8 cellular contexts compared by ENCODE assay signal in genomic region chr2:218186355-218186766, GRCh38. TPM values are rescaled to one million over a fixed set of nuclear protein-coding genes. Genes with fewer than 3 reads are reported as not detected.
DNase-seq lines count a peak whose midpoint lies in the region; ATAC-seq and TF ChIP-seq lines count a peak whose summit lies in the region.

No MANE protein-coding gene starts in this region.

- no peak for TF ChIP-seq EP300 in neural cell (conservative IDR thresholded peaks at IDR 0.05; ENCODE audit: poor library complexity, severe bottlenecking)

- no peaks in the 10 kb centered on the region for H3F3A ChIP-seq in neural cell (ENCODE audit: insufficient read depth, low read length, poor library complexity, severe bottlenecking)

- ATAC-seq in stimulated activated naive B cell treated with anti-CD40 and anti-IgM and Interleukin-4, amounts not matched to agents 10 μg/mL and 1 μg/mL and 100 μg/mL, for 72 hours (replicated peaks), result peak; percentile 91 to 94
- no peak for ATAC-seq in GM18519 (IDR thresholded peaks at IDR 0.05; ENCODE audit: low FRiP score, unreplicated experiment)

- H3K9me2 ChIP-seq in OCI-LY7 (ENCODE audit: insufficient read depth, low read length) (no peaks in the 10 kb centered on the region), neural cell (ENCODE audit: insufficient read depth, low read length) (no peaks in the 10 kb centered on the region)

- H3K4me3 ChIP-seq in OCI-LY7 (ENCODE audit: low read depth, low read length, poor library complexity, severe bottlenecking), result no peak overlapping the region
- no peak overlapping the region for H3K4me3 ChIP-seq in fibroblast of lung (replicated peaks in 1 of 4; ENCODE audit: control extremely low read depth in 1 of 4, insufficient read depth in 1 of 4, low read depth in 3 of 4, low read length in 4 of 4)
- no peak overlapping the region for H3K4me3 ChIP-seq in neural cell (ENCODE audit: low read length)

- H3K27me3 Mint-ChIP-seq in stimulated activated naive B cell treated with anti-CD40 and anti-IgM and Interleukin-4, amounts not matched to agents 10 μg/mL and 1 μg/mL and 100 μg/mL, for 72 hours, result peaks cover 0 to 4% of the 10 kb centered on the region in 2 donors

- no peak overlapping the region for H3K4me3 Mint-ChIP-seq in stimulated activated naive B cell treated with anti-CD40 and anti-IgM and Interleukin-4, amounts not matched to agents 10 μg/mL and 1 μg/mL and 100 μg/mL, for 72 hours

- peaks cover 11% of the 10 kb centered on the region for H3K27me3 ChIP-seq in fibroblast of lung (ENCODE audit: control insufficient read depth, insufficient read depth, low read length)
- H3K27me3 ChIP-seq in neural cell (ENCODE audit: insufficient read depth, low read depth, low read length), result no peaks in the 10 kb centered on the region

- H3K36me3 Mint-ChIP-seq in stimulated activated naive B cell treated with anti-CD40 and anti-IgM and Interleukin-4, amounts not matched to agents 10 μg/mL and 1 μg/mL and 100 μg/mL, for 72 hours, result no peaks in the 10 kb centered on the region

- TF ChIP-seq CTCF in GM12872 (IDR thresholded peaks at IDR 0.05; ENCODE audit: insufficient read depth, low read depth, low read length) (peak; percentile 87), OCI-LY7 (conservative IDR thresholded peaks at IDR 0.05; ENCODE audit: low read length) (peak; percentile 93), fibroblast of lung (conservative IDR thresholded peaks at IDR 0.05 in 1 of 2, IDR thresholded peaks at IDR 0.05 in 1 of 2; ENCODE audit: low read depth in 1 of 2, low read length in 2 of 2) (peak; percentile 71 to 85), neural cell (IDR thresholded peaks at IDR 0.05; ENCODE audit: poor library complexity, severe bottlenecking) (peak; percentile 54)

- DNase-seq in HuH-7 (ENCODE audit: low spot score), result peak; percentile 61
- peak; percentile 79 for DNase-seq in OCI-LY7 (ENCODE audit: low spot score)
- peak; percentile 52 for DNase-seq in activated T-cell treated with anti-CD3 and anti-CD28 coated beads for 48 hours (ENCODE audit: low read depth)
- peak; percentile 60 to 75 for DNase-seq in fibroblast of lung (ENCODE audit: low read depth in 2 of 2)
- DNase-seq in stimulated activated naive B cell treated with anti-CD40 and anti-IgM and Interleukin-4, amounts not matched to agents 10 μg/mL and 1 μg/mL and 100 μg/mL, for 72 hours, result peak; percentile 36

- H2AFZ ChIP-seq in OCI-LY7 (ENCODE audit: low read length), result peak overlapping the region; percentile 94
- peak overlapping the region; percentile 58 for H2AFZ ChIP-seq in fibroblast of lung (ENCODE audit: low read length)
- no peak overlapping the region for H2AFZ ChIP-seq in neural cell (ENCODE audit: low read depth, low read length)

- TF ChIP-seq RAD21 in neural cell (conservative IDR thresholded peaks at IDR 0.05), result peak; percentile 25

- H3K79me2 ChIP-seq in OCI-LY7 (ENCODE audit: insufficient read depth, low read depth, low read length) (no peaks in the 10 kb centered on the region), fibroblast of lung (ENCODE audit: control insufficient read depth, insufficient read depth, low read length) (no peaks in the 10 kb centered on the region), neural cell (replicated peaks; ENCODE audit: insufficient read depth, low read length) (no peaks in the 10 kb centered on the region)

- no peaks in the 10 kb centered on the region for H3K36me3 ChIP-seq in OCI-LY7 (ENCODE audit: insufficient read depth, low read length)
- no peaks in the 10 kb centered on the region for H3K36me3 ChIP-seq in fibroblast of lung (ENCODE audit: control insufficient read depth, insufficient read depth, low read length)
- H3K36me3 ChIP-seq in neural cell (ENCODE audit: insufficient read depth, low read length), result no peaks in the 10 kb centered on the region

- intact Hi-C loops in OCI-LY7 (cut with micrococcal nuclease; ENCODE audit: unreplicated experiment), result loop anchor here (1.0 to 2.0 kb wide), 3 partner anchors 71 to 210 kb away; partner anchors contain the start of genes AAMP and PNKD

- H3K27ac ChIP-seq in OCI-LY7 (ENCODE audit: low read depth, low read length, poor library complexity, severe bottlenecking), result no peak overlapping the region
- H3K27ac ChIP-seq in fibroblast of lung (ENCODE audit: insufficient read depth, low read length), result no peak overlapping the region
- H3K27ac ChIP-seq in neural cell (ENCODE audit: low read length), result no peak overlapping the region

- H3K4me1 ChIP-seq in OCI-LY7 (ENCODE audit: insufficient read depth, low read length, poor library complexity, severe bottlenecking) (peaks cover 6% of the 10 kb centered on the region), fibroblast of lung (ENCODE audit: control insufficient read depth, extremely low read depth, insufficient read depth, low read length) (no peaks in the 10 kb centered on the region)

- no peak overlapping the region for H3K27ac Mint-ChIP-seq in stimulated activated naive B cell treated with anti-CD40 and anti-IgM and Interleukin-4, amounts not matched to agents 10 μg/mL and 1 μg/mL and 100 μg/mL, for 72 hours

- H3K9me3 ChIP-seq in OCI-LY7 (ENCODE audit: low read length) (no peaks in the 10 kb centered on the region), fibroblast of lung (ENCODE audit: control insufficient read depth, insufficient read depth, low read depth, low read length) (no peaks in the 10 kb centered on the region), neural cell (ENCODE audit: low read length) (no peaks in the 10 kb centered on the region)

- H3K4me2 ChIP-seq in OCI-LY7 (ENCODE audit: low read length) (peak overlapping the region; percentile 13; the same call in 1 of the 2 replicates), fibroblast of lung (ENCODE audit: extremely low read depth, insufficient read depth, low read length) (peak overlapping the region; percentile 19), neural cell (ENCODE audit: low read length) (no peak overlapping the region)

- CTCF ChIA-PET in OCI-LY7 (lab: Charles Lee; ENCODE audit: unreplicated experiment), result no interaction called here

- H3K9me3 Mint-ChIP-seq in stimulated activated naive B cell treated with anti-CD40 and anti-IgM and Interleukin-4, amounts not matched to agents 10 μg/mL and 1 μg/mL and 100 μg/mL, for 72 hours, result no peaks in the 10 kb centered on the region

- POLR2A ChIA-PET in OCI-LY7 (lab: Charles Lee), result no interaction called here

- H4K20me1 ChIP-seq in OCI-LY7 (ENCODE audit: insufficient read depth, low read length), result no peaks in the 10 kb centered on the region
- H4K20me1 ChIP-seq in fibroblast of lung (ENCODE audit: control insufficient read depth, extremely low read depth, insufficient read depth, low read length), result no peaks in the 10 kb centered on the region
- H4K20me1 ChIP-seq in neural cell (ENCODE audit: insufficient read depth), result no peaks in the 10 kb centered on the region

- peaks cover 5 to 8% of the 10 kb centered on the region in 2 donors for H3K4me1 Mint-ChIP-seq in stimulated activated naive B cell treated with anti-CD40 and anti-IgM and Interleukin-4, amounts not matched to agents 10 μg/mL and 1 μg/mL and 100 μg/mL, for 72 hours

- H3K9ac ChIP-seq in fibroblast of lung (ENCODE audit: insufficient read depth, low read length), result no peak overlapping the region
- H3K9ac ChIP-seq in neural cell (ENCODE audit: low read length), result no peak overlapping the region

- BruUV-seq in OCI-LY7 (replicated peaks; lab: Mats Ljungman, UMichigan), result no TSS peak

TF ChIP-seq in neural cell, 6 proteins besides CTCF, POLR2A, EP300 and RAD21:
- TF ChIP-seq REST (IDR thresholded peaks at IDR 0.05; ENCODE audit: borderline replicate concordance) (no peak), SMC3 (conservative IDR thresholded peaks at IDR 0.05; ENCODE audit: poor library complexity) (no peak), MXI1 (conservative IDR thresholded peaks at IDR 0.05; ENCODE audit: poor library complexity, severe bottlenecking) (no peak)

RNA-seq across cellular contexts. Expression of gene CXCR1, which starts 19.6 kb away (rescaled TPM):
- total RNA-seq in OCI-LY7 (2014; rRNA removed; shearing (Covaris generic)), result not detected in 2 replicates
- total RNA-seq in OCI-LY7 (2022), result not detected in 2 replicates
- not detected in 2 replicates for total RNA-seq in fibroblast of lung
- polyA plus RNA-seq in fibroblast of lung, result not detected in 2 replicates
- polyA plus RNA-seq in fibroblast of lung (2012), result not detected in 2 replicates
- polyA minus RNA-seq in fibroblast of lung (ENCODE audit: low replicate concordance), result not detected in 2 replicates
- not detected in 2 replicates for polyA plus RNA-seq in neural cell
- polyA minus RNA-seq in neural cell, result not detected in 2 replicates

RNA-seq across cellular contexts. Expression of gene ARPC2, which starts 30.6 kb away (rescaled TPM):
- 257 and 264 TPM in 2 replicates for total RNA-seq in OCI-LY7 (2014; rRNA removed; shearing (Covaris generic))
- 512 and 545 TPM in 2 replicates for total RNA-seq in OCI-LY7 (2022)
- total RNA-seq in fibroblast of lung, result 130 and 199 TPM in 2 replicates
- 778 and 893 TPM in 2 replicates for polyA plus RNA-seq in fibroblast of lung
- polyA plus RNA-seq in fibroblast of lung (2012), result 427 and 476 TPM in 2 replicates
- polyA minus RNA-seq in fibroblast of lung (ENCODE audit: low replicate concordance), result 162 and 180 TPM in 2 replicates
- 144 and 167 TPM in 2 replicates for polyA plus RNA-seq in neural cell
- polyA minus RNA-seq in neural cell, result 129 and 137 TPM in 2 replicates
